Comparison of ENCODE assay signal across 1 cellular context in genomic region chr19:46784262-46785053, GRCh38.
TF ChIP-seq lines count a peak whose summit lies in the region.

No MANE protein-coding gene starts in this region.

TF ChIP-seq in HepG2, 621 proteins besides CTCF, POLR2A, EP300 and RAD21 (continued from another document and continues in another):
- TF ChIP-seq SRSF9 (IDR thresholded peaks at IDR 0.05; ENCODE audit: borderline replicate concordance, insufficient read depth, low read depth, low read length, poor library complexity, severe bottlenecking) = no peak
- TF ChIP-seq KLF16 (CRISPR knock-in tag; IDR thresholded peaks at IDR 0.05) = peak in 1 of 2 experiments; percentile 84; a peak in 2 of 4 replicates
- TF ChIP-seq HOXA7 (CRISPR knock-in tag; IDR thresholded peaks at IDR 0.05) = no peak
- no peak for TF ChIP-seq SOX13 (IDR thresholded peaks at IDR 0.05)
- TF ChIP-seq SOX13 (CRISPR knock-in tag; conservative IDR thresholded peaks at IDR 0.05 in 1 of 2, IDR thresholded peaks at IDR 0.05 in 1 of 2) = no peak
- TF ChIP-seq SNAPC4 (CRISPR knock-in tag; IDR thresholded peaks at IDR 0.05) = 0 out of 2 replicates have a peak, but pooled peaks have one; percentile 30
- no peak for TF ChIP-seq KDM4B (CRISPR knock-in tag; IDR thresholded peaks at IDR 0.05)
- no peak for TF ChIP-seq TAF1 (CRISPR knock-in tag; IDR thresholded peaks at IDR 0.05)
- TF ChIP-seq ZNF784 (CRISPR knock-in tag; IDR thresholded peaks at IDR 0.05; ENCODE audit: borderline replicate concordance) = no peak
- TF ChIP-seq PRDM15 (CRISPR knock-in tag; IDR thresholded peaks at IDR 0.05) = no peak
- TF ChIP-seq ZNF839 (CRISPR knock-in tag; IDR thresholded peaks at IDR 0.05; ENCODE audit: borderline replicate concordance) = no peak
- no peak for TF ChIP-seq IRF1 (CRISPR knock-in tag; IDR thresholded peaks at IDR 0.05; ENCODE audit: low read depth)
- TF ChIP-seq ZSCAN20 (CRISPR knock-in tag; IDR thresholded peaks at IDR 0.05; ENCODE audit: borderline replicate concordance) = no peak
- no peak for TF ChIP-seq RFX5 (IDR thresholded peaks at IDR 0.05; ENCODE audit: low read depth, low read length)
- no peak for TF ChIP-seq ELK4 (CRISPR knock-in tag; IDR thresholded peaks at IDR 0.05; ENCODE audit: borderline replicate concordance)
- no peak for TF ChIP-seq ZNF737 (CRISPR knock-in tag; IDR thresholded peaks at IDR 0.05; ENCODE audit: borderline replicate concordance)
- TF ChIP-seq ZNF710 (CRISPR knock-in tag; IDR thresholded peaks at IDR 0.05; ENCODE audit: borderline replicate concordance) = peak; percentile 60; the same call in 1 of the 2 replicates
- peak; percentile 95; the same call in 1 of the 2 replicates for TF ChIP-seq ZNF350 (CRISPR knock-in tag; IDR thresholded peaks at IDR 0.05; ENCODE audit: borderline replicate concordance, low read depth)
- no peak for TF ChIP-seq ZNF432 (CRISPR knock-in tag; IDR thresholded peaks at IDR 0.05; ENCODE audit: borderline replicate concordance)
- TF ChIP-seq ZSCAN12 (CRISPR knock-in tag; IDR thresholded peaks at IDR 0.05) = no peak
- TF ChIP-seq CBFB (CRISPR knock-in tag; IDR thresholded peaks at IDR 0.05) = no peak; the same call in 1 of the 2 replicates
- TF ChIP-seq MIER2 (CRISPR knock-in tag; IDR thresholded peaks at IDR 0.05) = no peak
- no peak for TF ChIP-seq ZNF558 (CRISPR knock-in tag; IDR thresholded peaks at IDR 0.05; ENCODE audit: borderline replicate concordance)
- peak; percentile 53 for TF ChIP-seq HNRNPLL (IDR thresholded peaks at IDR 0.05; ENCODE audit: low read depth, low read length, poor library complexity, severe bottlenecking)
- no peak; the same call in 1 of the 2 replicates for TF ChIP-seq ZBTB10 (CRISPR knock-in tag; IDR thresholded peaks at IDR 0.05; ENCODE audit: borderline replicate concordance)
- no peak for TF ChIP-seq SRY (CRISPR knock-in tag; IDR thresholded peaks at IDR 0.05)
- TF ChIP-seq TFDP2 (CRISPR knock-in tag; IDR thresholded peaks at IDR 0.05) = no peak; the same call in none of the 2 replicates
- no peak; the same call in 1 of the 2 replicates for TF ChIP-seq GMEB1 (CRISPR knock-in tag; IDR thresholded peaks at IDR 0.05; ENCODE audit: borderline replicate concordance)
- no peak for TF ChIP-seq SNAI1 (CRISPR knock-in tag; IDR thresholded peaks at IDR 0.05; ENCODE audit: borderline replicate concordance)
- no peak for TF ChIP-seq RORA (CRISPR knock-in tag; IDR thresholded peaks at IDR 0.05)
- no peak for TF ChIP-seq NRL (CRISPR knock-in tag; IDR thresholded peaks at IDR 0.05; ENCODE audit: borderline replicate concordance)
- TF ChIP-seq TAF15 (IDR thresholded peaks at IDR 0.05; ENCODE audit: low read depth, low read length, poor library complexity, severe bottlenecking) = no peak
- TF ChIP-seq E2F2 (CRISPR knock-in tag; IDR thresholded peaks at IDR 0.05; ENCODE audit: borderline replicate concordance) = no peak
- TF ChIP-seq GLI4 (CRISPR knock-in tag; IDR thresholded peaks at IDR 0.05; ENCODE audit: borderline replicate concordance) = no peak
